ENCODE assay signal across 20 cellular contexts in the genomic region with DNA sequence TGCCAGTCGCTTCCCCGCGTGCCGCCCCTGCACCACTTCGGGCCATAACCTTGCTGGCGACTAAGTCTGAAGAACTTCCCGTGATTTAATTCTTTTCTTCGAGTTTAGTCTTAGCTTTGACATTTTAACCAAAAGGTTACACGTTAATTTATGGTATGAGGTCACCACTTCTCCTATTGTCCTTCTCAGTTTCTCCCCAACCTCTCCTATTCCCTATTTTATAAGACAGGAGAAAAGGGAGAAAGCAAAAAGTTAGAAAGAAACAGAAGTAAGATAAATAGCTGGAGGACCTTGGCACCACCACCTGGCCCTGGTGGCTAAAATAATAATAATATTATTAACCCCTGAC.
DNase-seq lines count a peak whose midpoint lies in the region; ATAC-seq, FAIRE-seq and TF ChIP-seq lines count a peak whose summit lies in the region.
"Had no signal": no experiment of that assay in that cellular context is flagged by ENCODE, and none has a peak within 500 bp of the region (broad histone marks: within the 10 kb centered on the region; RNA-seq: fewer than 3 reads in every experiment).

No MANE protein-coding gene starts in this region.

- CTCF ChIA-PET in endothelial cell of umbilical vein (lab: Charles Lee) = interaction anchor here (1.1 to 1.8 kb wide), 4 partner anchors 34 to 346 kb away, joined by 3 to 7 read pairs (median 4); no protein-coding TSS in a partner anchor

- H3K9me3 Mint-ChIP-seq in CD14-positive monocyte = peaks cover 0 to 10% (median 6%) of the 10 kb centered on the region in 7 donors
- H3K9me3 Mint-ChIP-seq: naive thymus-derived CD8-positive, alpha-beta T cell had no signal

- H3K4me2 ChIP-seq in endothelial cell of umbilical vein (ENCODE audit: insufficient read depth, low read length) (peak overlapping the region; percentile 62), neuronal stem cell (ENCODE audit: insufficient read depth, low read length, poor library complexity, severe bottlenecking) (peak overlapping the region; percentile 71)

- no peak overlapping the region for H2BK5ac ChIP-seq in neuronal stem cell (ENCODE audit: low read length)

- H3K9ac ChIP-seq in endothelial cell of umbilical vein (replicated peaks; ENCODE audit: extremely low read depth, insufficient read depth, low read length) (no peak overlapping the region), neuronal stem cell (ENCODE audit: low read depth, low read length, poor library complexity) (no peak overlapping the region)

- no peak overlapping the region for H3K4ac ChIP-seq in neuronal stem cell (ENCODE audit: low read length)

- H3K18ac ChIP-seq in neuronal stem cell (ENCODE audit: low read length) = no peak overlapping the region

- H3K27ac ChIP-seq in endothelial cell of umbilical vein (ENCODE audit: insufficient read depth, low read depth, low read length) (no peak overlapping the region), neuronal stem cell (replicated peaks; ENCODE audit: low read length) (no peak overlapping the region)
- H3K27ac ChIP-seq: breast epithelium, right atrium auricular region, vagina had no signal

- no peak overlapping the region for H2BK12ac ChIP-seq in neuronal stem cell (ENCODE audit: low read length)

- dilution Hi-C loops in endothelial cell of umbilical vein (cut with MboI; ENCODE audit: extremely low pct_ligation_motif_present, low sequenced_read_pairs) = no loop called here

- WGBS in neuronal stem cell (ENCODE audit: extremely low coverage in 2 of 2, insufficient read length in 2 of 2, insufficient replicate concordance in 1 of 2), 2 donors = no CpG with 5 or more reads among the region's 9 CpGs

- H4K20me1 ChIP-seq in endothelial cell of umbilical vein (replicated peaks; ENCODE audit: control insufficient read depth, extremely low read depth, insufficient read depth, low read length) = no peaks in the 10 kb centered on the region

- peaks cover 2% of the 10 kb centered on the region for H3K79me1 ChIP-seq in neuronal stem cell (ENCODE audit: low read depth, low read length)

- peaks cover 37 to 41% (median 39%) of the 10 kb centered on the region in 3 donors for H3K27me3 Mint-ChIP-seq in CD14-positive monocyte (ENCODE audit: low read depth in 3 of 3)
- peaks cover 40% of the 10 kb centered on the region for H3K27me3 Mint-ChIP-seq in T-helper 17 cell

- no peak overlapping the region for H4K91ac ChIP-seq in neuronal stem cell (ENCODE audit: low read depth, low read length, poor library complexity)

- peak overlapping the region in 2 of 3 experiments; percentile 17 to 32 for H3K4me3 ChIP-seq in endothelial cell of umbilical vein (replicated peaks in 1 of 3; ENCODE audit: insufficient read depth in 1 of 3, low read depth in 1 of 3, low read length in 3 of 3)
- H3K4me3 ChIP-seq in neuronal stem cell (ENCODE audit: low read length in 2 of 2) = peak overlapping the region in 1 of 2 donors; percentile 67
- H3K4me3 ChIP-seq: right atrium auricular region had no signal

- POLR2A ChIA-PET in endothelial cell of umbilical vein (lab: Charles Lee) = interaction anchor here (0.6 kb wide), 1 partner anchor 300 kb away, joined by 3 read pairs; a partner anchor contains a TSS

- H2AK5ac ChIP-seq in neuronal stem cell (ENCODE audit: low read depth, low read length) = no peak overlapping the region

- no peaks in the 10 kb centered on the region for H3K79me2 ChIP-seq in endothelial cell of umbilical vein (ENCODE audit: control insufficient read depth, insufficient read depth, low read length)

- H3K36me3 ChIP-seq in endothelial cell of umbilical vein (ENCODE audit: control insufficient read depth in 2 of 2, extremely low read depth in 1 of 2, insufficient read depth in 2 of 2, low read length in 2 of 2) = no peaks in the 10 kb centered on the region
- peaks cover 0 to 6% of the 10 kb centered on the region in 2 donors for H3K36me3 ChIP-seq in neuronal stem cell (replicated peaks in 1 of 2; ENCODE audit: control insufficient read depth in 2 of 2, insufficient read depth in 2 of 2, low read length in 2 of 2)
- H3K36me3 ChIP-seq: breast epithelium, right atrium auricular region, vagina had no signal

- no peak for FAIRE-seq in endothelial cell of umbilical vein (lab: Jason Lieb, UNC)
- FAIRE-seq: RCC 7860 had no signal

- H3K27ac Mint-ChIP-seq in CD14-positive monocyte = no peak overlapping the region
- H3K27ac Mint-ChIP-seq in T-helper 17 cell = no peak overlapping the region
- H3K27ac Mint-ChIP-seq: activated CD8-positive, alpha-beta memory T cell treated with anti-CD3 and anti-CD28 coated beads, Interleukin-2, amount 10 ng/mL, durations not matched to agents 7 days and 5 days; naive thymus-derived CD8-positive, alpha-beta T cell had no signal

- no peak for DNase-seq in CD14-positive monocyte (ENCODE audit: low spot score)
- DNase-seq in T-helper 17 cell = no peak
- DNase-seq in endothelial cell of umbilical vein (ENCODE audit: low read depth, low spot score) = peak; percentile 20
- no peak for DNase-seq in neuronal stem cell (ENCODE audit: low spot score)
- DNase-seq in NCI-H1417 (lab: John Stamatoyannopoulos, UW) = no peak
- no peak for DNase-seq in 8988T
- DNase-seq: activated CD8-positive, alpha-beta memory T cell treated with anti-CD3 and anti-CD28 coated beads, Interleukin-2, amount 10 ng/mL, durations not matched to agents 7 days and 5 days; activated naive CD4-positive, alpha-beta T cell; effector CD4-positive, alpha-beta T cell; KG1; left ventricle myocardium superior; naive thymus-derived CD8-positive, alpha-beta T cell; NCI-H1092; stimulated activated CD4-positive, alpha-beta T cell treated with anti-CD3 and anti-CD28 coated beads, Interleukin-4, amount 100 ng/mL, for 24 hours had no signal

- H3K4me3 Mint-ChIP-seq in CD14-positive monocyte (peak overlapping the region; percentile 64 to 83), T-helper 17 cell (peak overlapping the region; percentile 45)
- H3K4me3 Mint-ChIP-seq: activated CD8-positive, alpha-beta memory T cell treated with anti-CD3 and anti-CD28 coated beads, Interleukin-2, amount 10 ng/mL, durations not matched to agents 7 days and 5 days had no signal

- peaks cover 2 to 8% of the 10 kb centered on the region in 2 donors for H3K36me3 Mint-ChIP-seq in CD14-positive monocyte
- H3K36me3 Mint-ChIP-seq in T-helper 17 cell (ENCODE audit: low read depth) = peaks cover 12% of the 10 kb centered on the region
- H3K36me3 Mint-ChIP-seq: activated CD8-positive, alpha-beta memory T cell treated with anti-CD3 and anti-CD28 coated beads, Interleukin-2, amount 10 ng/mL, durations not matched to agents 7 days and 5 days; naive thymus-derived CD8-positive, alpha-beta T cell had no signal

- H3K23ac ChIP-seq in neuronal stem cell (ENCODE audit: low read depth, low read length, poor library complexity) = peak overlapping the region; percentile 43

- H3K9me3 ChIP-seq in T-helper 17 cell (ENCODE audit: control insufficient read depth, low read length, poor library complexity, severe bottlenecking) (no peaks in the 10 kb centered on the region), endothelial cell of umbilical vein (replicated peaks; ENCODE audit: control insufficient read depth, insufficient read depth, low read length) (no peaks in the 10 kb centered on the region), neuronal stem cell (replicated peaks in 1 of 2; ENCODE audit: control insufficient read depth in 2 of 2, insufficient read depth in 1 of 2, low read depth in 1 of 2, low read length in 2 of 2) (no peaks in the 10 kb centered on the region)
- H3K9me3 ChIP-seq: breast epithelium, right atrium auricular region, vagina had no signal

- no peak overlapping the region for H2BK120ac ChIP-seq in neuronal stem cell (ENCODE audit: low read depth, low read length)

- H3K4me1 Mint-ChIP-seq in CD14-positive monocyte (peaks cover 24% of the 10 kb centered on the region), T-helper 17 cell (peaks cover 12% of the 10 kb centered on the region)

- TF ChIP-seq CTCF in CD14-positive monocyte (IDR thresholded peaks at IDR 0.05) (no peak), endothelial cell of umbilical vein (IDR thresholded peaks at IDR 0.05; ENCODE audit: extremely low read depth in 1 of 2, insufficient read depth in 1 of 2, low read depth in 1 of 2, low read length in 2 of 2) (no peak)

- H3K27me3 ChIP-seq in endothelial cell of umbilical vein (ENCODE audit: control insufficient read depth in 2 of 2, insufficient read depth in 2 of 2, low read length in 2 of 2) (peaks cover 0 to 3% of the 10 kb centered on the region in 2 experiments), neuronal stem cell (ENCODE audit: control insufficient read depth in 3 of 3, insufficient read depth in 3 of 3, low read depth in 1 of 3, low read length in 3 of 3) (peaks cover 0 to 24% (median 0%) of the 10 kb centered on the region in 3 experiments)
- H3K27me3 ChIP-seq: breast epithelium, right atrium auricular region, vagina had no signal

- no peak for ATAC-seq in T-helper 17 cell
- ATAC-seq in GM18858 (IDR thresholded peaks at IDR 0.05; ENCODE audit: unreplicated experiment) = no peak
- ATAC-seq in HG03196 (IDR thresholded peaks at IDR 0.05; ENCODE audit: unreplicated experiment) = no peak
- ATAC-seq: activated CD8-positive, alpha-beta memory T cell treated with anti-CD3 and anti-CD28 coated beads, Interleukin-2, amount 10 ng/mL, durations not matched to agents 7 days and 5 days had no signal

- no peak overlapping the region for H3K14ac ChIP-seq in neuronal stem cell (ENCODE audit: low read length)

- no peak overlapping the region for H2BK15ac ChIP-seq in neuronal stem cell (ENCODE audit: low read length)

- no peak overlapping the region for H4K8ac ChIP-seq in neuronal stem cell (ENCODE audit: low read depth, low read length)

- H2AFZ ChIP-seq in endothelial cell of umbilical vein (ENCODE audit: low read depth, low read length) (peak overlapping the region; percentile 54), neuronal stem cell (ENCODE audit: low read length) (no peak overlapping the region)

- no peak for TF ChIP-seq POLR2A in endothelial cell of umbilical vein (IDR thresholded peaks at IDR 0.05; ENCODE audit: low read depth, low read length)

- BruUV-seq in endothelial cell of umbilical vein (replicated peaks; lab: Mats Ljungman, UMichigan) = no TSS peak

- H3K4me1 ChIP-seq in endothelial cell of umbilical vein (ENCODE audit: control insufficient read depth, extremely low read depth, insufficient read depth, low read length) (peaks cover 8% of the 10 kb centered on the region), neuronal stem cell (ENCODE audit: control insufficient read depth in 2 of 2, insufficient read depth in 1 of 2, low read depth in 1 of 2, low read length in 2 of 2) (peaks cover 0 to 2% of the 10 kb centered on the region in 2 donors)
- H3K4me1 ChIP-seq: breast epithelium had no signal

- no peaks in the 10 kb centered on the region for H3K9me1 ChIP-seq in endothelial cell of umbilical vein (replicated peaks; ENCODE audit: control insufficient read depth, extremely low read depth, insufficient read depth, low read length)

- intact Hi-C loops in CD14-positive monocyte (cut with micrococcal nuclease) (no loop called here), endothelial cell of umbilical vein (cut with micrococcal nuclease) (loop anchor here (2.0 to 10.0 kb wide), 3 partner anchors 70 to 423 kb away; a partner anchor contains a TSS)

TF ChIP-seq in endothelial cell of umbilical vein, 7 proteins besides CTCF, POLR2A, EP300 and RAD21 (continues in another document):
- TF ChIP-seq EZH2 (IDR thresholded peaks at IDR 0.05; ENCODE audit: borderline replicate concordance, low read depth, low read length, severe bottlenecking) (no peak), JUN (IDR thresholded peaks at IDR 0.05; ENCODE audit: borderline replicate concordance, insufficient read depth, insufficient read length, low read depth) (no peak)
